Comparison of ENCODE assay signal across 8 cellular contexts in the genomic region with DNA sequence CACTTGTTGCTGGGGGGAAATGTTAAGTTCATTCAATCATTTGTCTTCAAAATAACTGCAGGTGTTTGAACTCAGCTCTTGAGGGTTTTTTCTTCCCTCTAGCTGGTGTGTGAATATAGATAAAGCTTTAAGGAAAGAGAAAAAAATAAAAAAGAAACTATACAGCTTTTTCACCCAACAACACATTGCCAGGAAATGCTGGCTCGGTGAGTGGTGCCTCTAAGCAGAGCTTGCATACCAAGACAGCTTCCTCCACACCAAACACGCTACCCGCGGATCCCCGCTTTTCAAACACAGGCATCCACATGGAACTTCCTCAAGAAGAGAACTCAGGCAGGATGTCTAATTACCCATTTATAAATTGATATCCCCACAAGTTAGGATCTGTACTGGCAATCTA.
A peak's percentile ranks its signal among the peaks of the same experiment; 100 is the strongest.
DNase-seq lines count a peak whose midpoint lies in the region; ATAC-seq and TF ChIP-seq lines count a peak whose summit lies in the region.

No MANE protein-coding gene starts in this region.

- peak overlapping the region; percentile 54 to 85 (median 64) for H3K27ac Mint-ChIP-seq in naive B cell
- no peak overlapping the region for H3K27ac Mint-ChIP-seq in type B pancreatic cell

- peak; percentile 10 to 19 for DNase-seq in activated CD4-positive, alpha-beta T cell treated with anti-CD3 and anti-CD28 coated beads for 4 hours
- DNase-seq in naive B cell (peak; percentile 31), NCI-H1694 treated with DMSO at 0.1 percent for 48 hours (lab: John Stamatoyannopoulos, UW) (no peak), type B pancreatic cell (ENCODE audit: extremely low spot score, unreplicated experiment) (no peak), NCI-H2029 treated with DMSO at 0.1 percent for 48 hours (lab: John Stamatoyannopoulos, UW) (no peak), GM03348 (ENCODE audit: low spot score) (no peak)

- ATAC-seq in GM18517 (IDR thresholded peaks at IDR 0.05; ENCODE audit: unreplicated experiment) (peak; percentile 58), HG02885 (IDR thresholded peaks at IDR 0.05; ENCODE audit: poor library complexity, unreplicated experiment) (peak; percentile 46), naive B cell (ENCODE audit: low read depth in 2 of 2) (peak; percentile 68 to 74)

- H3K4me3 Mint-ChIP-seq in naive B cell (peak overlapping the region; percentile 28 to 88 (median 80)), type B pancreatic cell (no peak overlapping the region)

- no peaks in the 10 kb centered on the region for H3K9me3 Mint-ChIP-seq in naive B cell
- no peaks in the 10 kb centered on the region for H3K9me3 Mint-ChIP-seq in type B pancreatic cell

- no peak for TF ChIP-seq CTCF in type B pancreatic cell (conservative IDR thresholded peaks at IDR 0.05)

- H3K27me3 Mint-ChIP-seq in naive B cell = no peaks in the 10 kb centered on the region
- no peaks in the 10 kb centered on the region for H3K27me3 Mint-ChIP-seq in type B pancreatic cell

- H3K36me3 Mint-ChIP-seq in naive B cell (peaks cover 0 to 3% of the 10 kb centered on the region in 2 donors), type B pancreatic cell (no peaks in the 10 kb centered on the region)

- H3K4me1 Mint-ChIP-seq in naive B cell (peaks cover 31 to 42% (median 37%) of the 10 kb centered on the region in 3 donors), type B pancreatic cell (ENCODE audit: unreplicated experiment) (peaks cover 4% of the 10 kb centered on the region)

Comparison
In these comparisons a context has a peak if more than half of its experiments do, and no peak if none do; other contexts are left out.
1. DNase-seq: peak in activated CD4-positive, alpha-beta T cell treated with anti-CD3 and anti-CD28 coated beads for 4 hours (2 of 2) and naive B cell (single experiment); none in NCI-H1694 treated with DMSO at 0.1 percent for 48 hours (single experiment), type B pancreatic cell (single experiment), NCI-H2029 treated with DMSO at 0.1 percent for 48 hours (single experiment) and GM03348 (single experiment).
2. Peak in every context shown above with its lines, with median percentiles within 50 percentile points of each other: ATAC-seq.